In genomic region chr11:128448981-128449713, GRCh38 we compare ENCODE assay signal across 10 cellular contexts.
DNase-seq lines count a peak whose midpoint lies in the region; ATAC-seq and TF ChIP-seq lines count a peak whose summit lies in the region.
"Had no signal": no experiment of that assay in that cellular context is flagged by ENCODE, and none has a peak within 500 bp of the region (broad histone marks: within the 10 kb centered on the region; RNA-seq: fewer than 3 reads in every experiment).

No MANE protein-coding gene starts in this region.

- TF ChIP-seq CTCF in natural killer cell (IDR thresholded peaks at IDR 0.05): no peak

- peak overlapping the region; percentile 95 to 96 for H3K27ac Mint-ChIP-seq in natural killer cell treated with Interleukin-12 subunit alpha and Interleukin-12 subunit beta and Interleukin-15 and Interleukin-18, amount 100 ng/mL, for 72 hours
- peak overlapping the region in 1 of 2 donors; percentile 58 for H3K27ac Mint-ChIP-seq in natural killer cell
- peak overlapping the region; percentile 41 for H3K27ac Mint-ChIP-seq in activated naive CD8-positive, alpha-beta T cell
- H3K27ac Mint-ChIP-seq: activated CD4-positive, alpha-beta memory T cell treated with anti-CD3 and anti-CD28 coated beads, Interleukin-2, amount 10 ng/mL, durations not matched to agents 7 days and 5 days had no signal

- H3K4me3 Mint-ChIP-seq in natural killer cell treated with Interleukin-12 subunit alpha and Interleukin-12 subunit beta and Interleukin-15 and Interleukin-18, amount 100 ng/mL, for 72 hours: peak overlapping the region; percentile 63
- no peak overlapping the region for H3K4me3 Mint-ChIP-seq in natural killer cell
- no peak overlapping the region for H3K4me3 Mint-ChIP-seq in activated naive CD8-positive, alpha-beta T cell
- H3K4me3 Mint-ChIP-seq: activated CD4-positive, alpha-beta memory T cell treated with anti-CD3 and anti-CD28 coated beads, Interleukin-2, amount 10 ng/mL, durations not matched to agents 7 days and 5 days had no signal

- peaks cover 84% of the 10 kb centered on the region in 2 donors for H3K4me1 Mint-ChIP-seq in natural killer cell treated with Interleukin-12 subunit alpha and Interleukin-12 subunit beta and Interleukin-15 and Interleukin-18, amount 100 ng/mL, for 72 hours (ENCODE audit: low read depth in 2 of 2)
- H3K4me1 Mint-ChIP-seq in natural killer cell: peaks cover 35 to 36% of the 10 kb centered on the region in 2 donors
- peaks cover 55% of the 10 kb centered on the region for H3K4me1 Mint-ChIP-seq in activated naive CD8-positive, alpha-beta T cell (ENCODE audit: low read depth)

- peak; percentile 83 for DNase-seq in natural killer cell treated with Interleukin-12 subunit alpha and Interleukin-12 subunit beta and Interleukin-15 and Interleukin-18, amount 100 ng/mL, for 72 hours (ENCODE audit: low spot score)
- DNase-seq in natural killer cell: no peak
- DNase-seq in kidney glomerular epithelial cell (lab: John Stamatoyannopoulos, UW): peak; percentile 59
- DNase-seq in activated gamma-delta T cell (lab: John Stamatoyannopoulos, UW): no peak
- no peak for DNase-seq in effector CD4-positive, alpha-beta T cell
- no peak for DNase-seq in NCI-H524 treated with DMSO at 0.1 percent for 48 hours (lab: John Stamatoyannopoulos, UW)
- DNase-seq: activated CD4-positive, alpha-beta memory T cell treated with anti-CD3 and anti-CD28 coated beads, Interleukin-2, amount 10 ng/mL, durations not matched to agents 7 days and 5 days; AML-193 had no signal

- peaks cover 47% of the 10 kb centered on the region for H3K36me3 Mint-ChIP-seq in natural killer cell treated with Interleukin-12 subunit alpha and Interleukin-12 subunit beta and Interleukin-15 and Interleukin-18, amount 100 ng/mL, for 72 hours
- no peaks in the 10 kb centered on the region for H3K36me3 Mint-ChIP-seq in natural killer cell
- peaks cover 10% of the 10 kb centered on the region for H3K36me3 Mint-ChIP-seq in activated naive CD8-positive, alpha-beta T cell

- no peaks in the 10 kb centered on the region for H3K27me3 Mint-ChIP-seq in natural killer cell treated with Interleukin-12 subunit alpha and Interleukin-12 subunit beta and Interleukin-15 and Interleukin-18, amount 100 ng/mL, for 72 hours
- no peaks in the 10 kb centered on the region for H3K27me3 Mint-ChIP-seq in natural killer cell (ENCODE audit: low read depth in 2 of 2)
- H3K27me3 Mint-ChIP-seq in activated naive CD8-positive, alpha-beta T cell: no peaks in the 10 kb centered on the region
- H3K27me3 Mint-ChIP-seq: activated CD4-positive, alpha-beta memory T cell treated with anti-CD3 and anti-CD28 coated beads, Interleukin-2, amount 10 ng/mL, durations not matched to agents 7 days and 5 days had no signal

- peaks cover 4% of the 10 kb centered on the region for H3K9me3 Mint-ChIP-seq in natural killer cell treated with Interleukin-12 subunit alpha and Interleukin-12 subunit beta and Interleukin-15 and Interleukin-18, amount 100 ng/mL, for 72 hours
- no peaks in the 10 kb centered on the region for H3K9me3 Mint-ChIP-seq in natural killer cell
- H3K9me3 Mint-ChIP-seq in activated naive CD8-positive, alpha-beta T cell (ENCODE audit: low read depth): no peaks in the 10 kb centered on the region

- peak; percentile 83 to 85 for ATAC-seq in natural killer cell treated with Interleukin-12 subunit alpha and Interleukin-12 subunit beta and Interleukin-15 and Interleukin-18, amount 100 ng/mL, for 72 hours
- ATAC-seq in natural killer cell (no peak), HG02678 (IDR thresholded peaks at IDR 0.05; ENCODE audit: unreplicated experiment) (no peak)

- intact Hi-C loops in natural killer cell (cut with micrococcal nuclease): no loop called here

Comparison
In these comparisons a context has a peak if more than half of its experiments do, and no peak if none do; other contexts are left out.
1. ATAC-seq: peak in natural killer cell treated with Interleukin-12 subunit alpha and Interleukin-12 subunit beta and Interleukin-15 and Interleukin-18, amount 100 ng/mL, for 72 hours (2 of 2); none in natural killer cell (0 of 3) and HG02678 (single experiment).
2. DNase-seq: peak in natural killer cell treated with Interleukin-12 subunit alpha and Interleukin-12 subunit beta and Interleukin-15 and Interleukin-18, amount 100 ng/mL, for 72 hours (single experiment) and kidney glomerular epithelial cell (single experiment); none in natural killer cell (single experiment), activated gamma-delta T cell (single experiment), effector CD4-positive, alpha-beta T cell (single experiment) and NCI-H524 treated with DMSO at 0.1 percent for 48 hours (single experiment).